16 cellular contexts compared by ENCODE assay signal in the genomic region with DNA sequence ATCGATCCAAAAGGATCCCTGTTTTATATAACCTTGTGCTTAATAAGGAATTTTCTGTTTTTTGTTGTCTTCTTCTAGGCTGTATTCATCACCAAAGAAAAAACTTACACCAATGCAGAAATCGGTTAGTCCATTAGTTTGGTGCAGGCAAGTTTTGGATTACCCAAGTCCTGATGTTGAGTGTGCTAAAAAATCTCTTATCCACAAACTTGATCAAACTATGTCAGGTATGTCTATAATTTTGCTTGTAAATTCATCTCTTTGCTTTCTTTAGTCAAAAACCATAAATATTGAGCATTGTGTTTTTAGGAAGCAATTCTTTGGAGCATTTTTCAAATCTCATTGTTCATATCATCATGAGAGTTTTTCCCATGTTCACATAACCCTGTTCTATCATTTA.
"Had no signal": no experiment of that assay in that cellular context is flagged by ENCODE, and none has a peak within 500 bp of the region (broad histone marks: within the 10 kb centered on the region; RNA-seq: fewer than 3 reads in every experiment).

No MANE protein-coding gene starts in this region.

- H3K27me3 ChIP-seq: adrenal gland, gastroesophageal sphincter, pancreas, stomach, vagina had no signal

- H3K36me3 ChIP-seq: adrenal gland, pancreas, vagina had no signal

- DNase-seq: activated CD4-positive, alpha-beta T cell treated with anti-CD3 and anti-CD28 coated beads, Interleukin-2, amount 50 U/mL, for 48 hours; activated CD4-positive, CD25-positive, alpha-beta regulatory T cell treated with anti-CD3 and anti-CD28 coated beads, Interleukin-2, amount 50 U/mL, for 72 hours; activated naive CD4-positive, alpha-beta T cell treated with Interleukin-2 at 50 U/mL for 16 hours; adrenal gland; caudate nucleus; effector CD8-positive, alpha-beta T cell; kidney; left ventricle myocardium superior; mesendoderm; pancreas; stimulated activated CD4-positive, alpha-beta T cell treated with anti-CD3 and anti-CD28 coated beads, Interleukin-4, amount 100 ng/mL, for 4 hours; stomach had no signal

- H3K9me3 ChIP-seq: adrenal gland, gastroesophageal sphincter, pancreas, stomach, vagina had no signal

- ATAC-seq: gastroesophageal sphincter, left ventricle myocardium superior, pancreas had no signal

- H3K4me3 ChIP-seq: adrenal gland, coronary artery, gastroesophageal sphincter, pancreas, stomach, vagina had no signal

- H3K27ac ChIP-seq: adrenal gland, coronary artery, epithelial cell of prostate, gastroesophageal sphincter, pancreas, stomach, vagina had no signal
